1 cellular context compared by ENCODE assay signal in genomic region chr6:126071000-126071647, GRCh38.
A peak's percentile ranks its signal among the peaks of the same experiment; 100 is the strongest.
TF ChIP-seq lines count a peak whose summit lies in the region.

No MANE protein-coding gene starts in this region.

TF ChIP-seq in K562, 482 proteins besides CTCF, POLR2A, EP300 and RAD21 (continued from another document):
- peak; percentile 54; the same call in 1 of the 2 replicates for TF ChIP-seq PKNOX1 (IDR thresholded peaks at IDR 0.05)
- TF ChIP-seq BHLHE40 (IDR thresholded peaks at IDR 0.05; ENCODE audit: low read length): 0 out of 2 replicates have a peak, but pooled peaks have one; percentile 18
- TF ChIP-seq ZKSCAN1 (IDR thresholded peaks at IDR 0.05; ENCODE audit: low read depth, low read length): no peak
- TF ChIP-seq ZNF174 (CRISPR knock-in tag; IDR thresholded peaks at IDR 0.05): no peak
- no peak for TF ChIP-seq HMBOX1 (IDR thresholded peaks at IDR 0.05)
- TF ChIP-seq RAD51 (IDR thresholded peaks at IDR 0.05; ENCODE audit: borderline replicate concordance, low read depth): no peak
- 0 out of 4 replicates have a peak, but pooled peaks of 1 of the 2 experiments have one; percentile 9 for TF ChIP-seq RCOR1 (IDR thresholded peaks at IDR 0.05; ENCODE audit: borderline replicate concordance in 1 of 2, low read depth in 2 of 2, low read length in 2 of 2)
- TF ChIP-seq CBFA2T3 (IDR thresholded peaks at IDR 0.05): 0 out of 2 replicates have a peak, but pooled peaks have one; percentile 19
- TF ChIP-seq ELK1 (CRISPR knock-in tag; IDR thresholded peaks at IDR 0.05): no peak
